8 cellular contexts compared by ENCODE assay signal in genomic region chr13:51223284-51224270, GRCh38. TPM values are rescaled to one million over a fixed set of nuclear protein-coding genes. Genes with fewer than 3 reads are reported as not detected.
DNase-seq lines count a peak whose midpoint lies in the region; ATAC-seq and TF ChIP-seq lines count a peak whose summit lies in the region.

No MANE protein-coding gene starts in this region.

- H3K9ac ChIP-seq in neural cell (ENCODE audit: low read length) = peak overlapping the region; percentile 66

- DNase-seq in esophagus muscularis mucosa (ENCODE audit: extremely low spot score) (no peak), DMS79 treated with DMSO at 0.1 percent for 48 hours (lab: John Stamatoyannopoulos, UW) (no peak), NCI-H1092 (lab: John Stamatoyannopoulos, UW) (no peak), NCI-H1105 (lab: John Stamatoyannopoulos, UW) (no peak)

- H3F3A ChIP-seq in neural cell (ENCODE audit: insufficient read depth, low read length, poor library complexity, severe bottlenecking) = no peaks in the 10 kb centered on the region

- no peaks in the 10 kb centered on the region for H4K20me1 ChIP-seq in neural cell (ENCODE audit: insufficient read depth)

- TF ChIP-seq CTCF in esophagus muscularis mucosa (IDR thresholded peaks at IDR 0.05) = no peak
- TF ChIP-seq CTCF in neural cell (IDR thresholded peaks at IDR 0.05; ENCODE audit: poor library complexity, severe bottlenecking) = no peak

- WGBS in esophagus muscularis mucosa = 63% methylated on average over 16 of the region's 19 CpGs

- H3K9me3 ChIP-seq in esophagus muscularis mucosa (no peaks in the 10 kb centered on the region), neural cell (ENCODE audit: low read length) (no peaks in the 10 kb centered on the region)

- H3K27ac ChIP-seq in ACC112 (ENCODE audit: low read depth, low read length) = no peak overlapping the region
- peak overlapping the region; percentile 80 to 91 (median 90) for H3K27ac ChIP-seq in esophagus muscularis mucosa (replicated peaks in 1 of 4)
- no peak overlapping the region for H3K27ac ChIP-seq in neural cell (ENCODE audit: low read length)

- no peaks in the 10 kb centered on the region for H3K36me3 ChIP-seq in ACC112 (ENCODE audit: insufficient read depth, low read length)
- H3K36me3 ChIP-seq in esophagus muscularis mucosa = no peaks in the 10 kb centered on the region
- H3K36me3 ChIP-seq in neural cell (ENCODE audit: insufficient read depth, low read length) = no peaks in the 10 kb centered on the region

- H3K27me3 ChIP-seq in ACC112 (ENCODE audit: insufficient read depth, low read length) = 0 out of 2 replicates have a peak, but pooled peaks cover 5% of the 10 kb centered on the region
- no peaks in the 10 kb centered on the region for H3K27me3 ChIP-seq in esophagus muscularis mucosa
- H3K27me3 ChIP-seq in neural cell (ENCODE audit: insufficient read depth, low read depth, low read length) = no peaks in the 10 kb centered on the region

- H2AFZ ChIP-seq in ACC112 (ENCODE audit: low read length, unreplicated experiment) = no peak overlapping the region
- H2AFZ ChIP-seq in neural cell (ENCODE audit: low read depth, low read length) = peak overlapping the region; percentile 7

- no peak for TF ChIP-seq POLR2A in esophagus muscularis mucosa (IDR thresholded peaks at IDR 0.05; ENCODE audit: low read depth)

- TF ChIP-seq EP300 in Ishikawa (IDR thresholded peaks at IDR 0.05; ENCODE audit: borderline replicate concordance) = peak; percentile 24; the same call in 1 of the 2 replicates
- no peak for TF ChIP-seq EP300 in esophagus muscularis mucosa (IDR thresholded peaks at IDR 0.05)
- TF ChIP-seq EP300 in neural cell (conservative IDR thresholded peaks at IDR 0.05; ENCODE audit: poor library complexity, severe bottlenecking) = no peak

- peak overlapping the region; percentile 74 for H3K4me2 ChIP-seq in neural cell (ENCODE audit: low read length)

- peak overlapping the region; percentile 82 for H3K4me3 ChIP-seq in ACC112 (ENCODE audit: low read depth, low read length)
- peak overlapping the region; percentile 84 to 99 (median 97) for H3K4me3 ChIP-seq in esophagus muscularis mucosa
- H3K4me3 ChIP-seq in neural cell (ENCODE audit: low read length) = peak overlapping the region; percentile 72

- no peak; the same call in 1 of the 2 replicates for TF ChIP-seq RAD21 in Ishikawa (IDR thresholded peaks at IDR 0.05; ENCODE audit: low read depth)
- no peak for TF ChIP-seq RAD21 in neural cell (conservative IDR thresholded peaks at IDR 0.05)

- intact Hi-C loops in esophagus muscularis mucosa (cut with DNase I) = loop anchor here (2.0 to 5.0 kb wide), 3 partner anchors 63 to 579 kb away; partner anchors contain the start of gene DHRS12

- no peaks in the 10 kb centered on the region for H3K4me1 ChIP-seq in ACC112 (ENCODE audit: control insufficient read depth, insufficient read depth, low read length, unreplicated experiment)
- peaks cover 15 to 68% (median 56%) of the 10 kb centered on the region in 4 donors for H3K4me1 ChIP-seq in esophagus muscularis mucosa

- H3K79me2 ChIP-seq in ACC112 (ENCODE audit: control insufficient read depth, insufficient read depth, low read length, unreplicated experiment) (no peaks in the 10 kb centered on the region), neural cell (replicated peaks; ENCODE audit: insufficient read depth, low read length) (peaks cover 6% of the 10 kb centered on the region)

- no peak for ATAC-seq in HG03039 (IDR thresholded peaks at IDR 0.05; ENCODE audit: unreplicated experiment)

- H3K9me2 ChIP-seq in neural cell (ENCODE audit: insufficient read depth, low read length) = no peaks in the 10 kb centered on the region

TF ChIP-seq in Ishikawa, 13 proteins besides CTCF, POLR2A, EP300 and RAD21:
- TF ChIP-seq ZBTB7A (IDR thresholded peaks at IDR 0.05; ENCODE audit: low read depth) (no peak), TCF12 (IDR thresholded peaks at IDR 0.05; ENCODE audit: low read depth) (peak; percentile 0; the same call in 1 of the 2 replicates)

TF ChIP-seq in neural cell, 6 proteins besides CTCF, POLR2A, EP300 and RAD21:
- TF ChIP-seq MXI1 (conservative IDR thresholded peaks at IDR 0.05; ENCODE audit: poor library complexity, severe bottlenecking) (no peak), POLR2AphosphoS5 (IDR thresholded peaks at IDR 0.05) (no peak), TAF1 (IDR thresholded peaks at IDR 0.05; ENCODE audit: low read depth) (no peak), SMC3 (conservative IDR thresholded peaks at IDR 0.05; ENCODE audit: poor library complexity) (no peak), EZH2 (IDR thresholded peaks at IDR 0.05; ENCODE audit: borderline replicate concordance, insufficient read depth, low read length, poor library complexity, severe bottlenecking) (no peak)
- TF ChIP-seq, protein P1, sequence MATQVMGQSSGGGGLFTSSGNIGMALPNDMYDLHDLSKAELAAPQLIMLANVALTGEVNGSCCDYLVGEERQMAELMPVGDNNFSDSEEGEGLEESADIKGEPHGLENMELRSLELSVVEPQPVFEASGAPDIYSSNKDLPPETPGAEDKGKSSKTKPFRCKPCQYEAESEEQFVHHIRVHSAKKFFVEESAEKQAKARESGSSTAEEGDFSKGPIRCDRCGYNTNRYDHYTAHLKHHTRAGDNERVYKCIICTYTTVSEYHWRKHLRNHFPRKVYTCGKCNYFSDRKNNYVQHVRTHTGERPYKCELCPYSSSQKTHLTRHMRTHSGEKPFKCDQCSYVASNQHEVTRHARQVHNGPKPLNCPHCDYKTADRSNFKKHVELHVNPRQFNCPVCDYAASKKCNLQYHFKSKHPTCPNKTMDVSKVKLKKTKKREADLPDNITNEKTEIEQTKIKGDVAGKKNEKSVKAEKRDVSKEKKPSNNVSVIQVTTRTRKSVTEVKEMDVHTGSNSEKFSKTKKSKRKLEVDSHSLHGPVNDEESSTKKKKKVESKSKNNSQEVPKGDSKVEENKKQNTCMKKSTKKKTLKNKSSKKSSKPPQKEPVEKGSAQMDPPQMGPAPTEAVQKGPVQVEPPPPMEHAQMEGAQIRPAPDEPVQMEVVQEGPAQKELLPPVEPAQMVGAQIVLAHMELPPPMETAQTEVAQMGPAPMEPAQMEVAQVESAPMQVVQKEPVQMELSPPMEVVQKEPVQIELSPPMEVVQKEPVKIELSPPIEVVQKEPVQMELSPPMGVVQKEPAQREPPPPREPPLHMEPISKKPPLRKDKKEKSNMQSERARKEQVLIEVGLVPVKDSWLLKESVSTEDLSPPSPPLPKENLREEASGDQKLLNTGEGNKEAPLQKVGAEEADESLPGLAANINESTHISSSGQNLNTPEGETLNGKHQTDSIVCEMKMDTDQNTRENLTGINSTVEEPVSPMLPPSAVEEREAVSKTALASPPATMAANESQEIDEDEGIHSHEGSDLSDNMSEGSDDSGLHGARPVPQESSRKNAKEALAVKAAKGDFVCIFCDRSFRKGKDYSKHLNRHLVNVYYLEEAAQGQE (IDR thresholded peaks at IDR 0.05; ENCODE audit: borderline replicate concordance) = no peak

RNA-seq across cellular contexts. Expression of gene FAM124A, which starts 1.4 kb away (rescaled TPM):
- 10 to 100 TPM; 17.0 to 30.3 (median 21.0) TPM for total RNA-seq in esophagus muscularis mucosa
- 3.0 and 4.7 TPM in 2 replicates for polyA plus RNA-seq in neural cell
- 11.7 and 16.4 TPM in 2 replicates for polyA minus RNA-seq in neural cell

Comparison
In these comparisons a context has a peak if more than half of its experiments do, and no peak if none do; other contexts are left out.
1. H3K27ac ChIP-seq: peak in esophagus muscularis mucosa (4 of 4); none in ACC112 (single experiment) and neural cell (single experiment).
2. Peak in every context shown above with its lines, with median percentiles within 50 percentile points of each other: H3K4me3 ChIP-seq.